In the genomic region with DNA sequence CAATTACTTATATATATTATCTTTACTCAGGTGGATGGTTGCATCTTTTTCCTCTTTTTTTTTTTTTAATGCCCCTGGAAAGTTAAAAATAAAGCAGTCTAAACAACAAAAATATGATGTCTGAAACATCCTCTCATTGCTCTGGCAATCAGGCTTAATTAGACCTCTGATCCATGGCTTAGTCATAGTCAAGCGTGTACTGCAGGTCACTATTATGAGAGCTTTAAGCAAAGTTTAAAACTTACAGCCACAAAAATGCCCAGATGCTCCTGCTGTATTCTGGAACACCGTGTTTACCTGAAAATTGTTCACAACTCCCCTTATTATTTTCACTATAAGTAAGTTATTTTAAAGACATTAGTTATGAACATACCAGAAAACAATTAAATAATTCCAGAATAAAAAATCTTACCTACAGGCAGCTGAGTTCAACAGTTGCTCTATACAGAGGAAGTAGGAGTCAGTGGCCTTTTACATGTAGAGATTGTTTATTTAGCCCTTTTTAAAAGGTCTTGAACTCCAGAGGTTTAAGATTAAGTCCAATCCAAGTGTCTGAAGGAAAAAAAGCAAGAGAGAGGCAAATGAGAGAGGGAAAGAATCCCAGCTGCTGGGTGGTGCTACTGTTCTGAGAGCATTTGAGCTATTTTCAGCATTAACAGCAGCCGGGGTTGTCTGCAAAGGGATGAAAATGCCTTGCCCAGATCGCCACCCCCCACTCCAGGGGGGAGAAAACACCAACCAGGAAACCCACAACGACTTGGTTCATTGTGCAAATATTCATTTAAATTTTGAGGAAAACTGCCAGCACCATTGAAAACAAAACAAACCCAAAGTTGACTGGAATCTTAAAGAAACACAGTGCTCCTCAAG, we compare ENCODE assay signal across 11 cellular contexts. TPM values are rescaled to one million over a fixed set of nuclear protein-coding genes. Genes with fewer than 3 reads are reported as not detected.
DNase-seq lines count a peak whose midpoint lies in the region; ATAC-seq, FAIRE-seq and TF ChIP-seq lines count a peak whose summit lies in the region.
"Had no signal": no experiment of that assay in that cellular context is flagged by ENCODE, and none has a peak within 500 bp of the region (broad histone marks: within the 10 kb centered on the region; RNA-seq: fewer than 3 reads in every experiment).

No MANE protein-coding gene starts in this region.

- peaks cover 37% of the 10 kb centered on the region for H3K4me1 ChIP-seq in iPS-15b (ENCODE audit: control insufficient read depth, insufficient read depth, low read length)
- peaks cover 0 to 42% (median 25%) of the 10 kb centered on the region in 4 donors for H3K4me1 ChIP-seq in sigmoid colon

- H3K27ac Mint-ChIP-seq in brain: peak overlapping the region in 3 of 5 experiments; percentile 29 to 71 (median 59)
- H3K27ac Mint-ChIP-seq: activated T-cell treated with anti-CD3 and anti-CD28 coated beads, Interleukin-2, amount 50 U/mL, for 72 hours had no signal

- peak overlapping the region in 4 of 5 experiments; percentile 3 to 75 (median 40) for H3K4me3 Mint-ChIP-seq in brain
- H3K4me3 Mint-ChIP-seq: activated T-cell treated with anti-CD3 and anti-CD28 coated beads, Interleukin-2, amount 50 U/mL, for 72 hours had no signal

- intact Hi-C loops in sigmoid colon (cut with DNase I): no loop called here

- no peak for TF ChIP-seq POLR2A in sigmoid colon (IDR thresholded peaks at IDR 0.05)
- no peak for TF ChIP-seq POLR2A in H54 (IDR thresholded peaks at IDR 0.05; ENCODE audit: low read depth, low read length)

- H3K36me3 ChIP-seq in iPS-15b (ENCODE audit: control insufficient read depth, insufficient read depth, low read length) (no peaks in the 10 kb centered on the region), sigmoid colon (no peaks in the 10 kb centered on the region)
- H3K36me3 ChIP-seq: ovary had no signal

- peaks cover 3% of the 10 kb centered on the region for H3K27me3 Mint-ChIP-seq in brain

- DNase-seq in GM04503 (ENCODE audit: low read depth) (peak; percentile 78), sigmoid colon (no peak), H54 (ENCODE audit: insufficient read length, low spot score) (no peak), iPS-NIHi11 (ENCODE audit: low spot score) (no peak)
- DNase-seq: activated T-cell treated with anti-CD3 and anti-CD28 coated beads, Interleukin-2, amount 50 U/mL, for 72 hours; NCI-H69 had no signal

- no peaks in the 10 kb centered on the region for H3K27me3 ChIP-seq in iPS-15b (ENCODE audit: control insufficient read depth, insufficient read depth, low read length)
- no peaks in the 10 kb centered on the region for H3K27me3 ChIP-seq in sigmoid colon
- H3K27me3 ChIP-seq: ovary had no signal

- peak overlapping the region; percentile 74 to 87 (median 79) for H3K27ac ChIP-seq in sigmoid colon
- H3K27ac ChIP-seq: ovary had no signal

- ATAC-seq in GM21737 (IDR thresholded peaks at IDR 0.05; ENCODE audit: unreplicated experiment): no peak
- no peak for ATAC-seq in GM19452 (IDR thresholded peaks at IDR 0.05; ENCODE audit: unreplicated experiment)
- ATAC-seq: activated T-cell treated with anti-CD3 and anti-CD28 coated beads, Interleukin-2, amount 50 U/mL, for 72 hours had no signal

- peak overlapping the region; percentile 23 for H3K4me3 ChIP-seq in iPS-15b (ENCODE audit: low read depth, low read length)
- H3K4me3 ChIP-seq in sigmoid colon: peak overlapping the region; percentile 25 to 42 (median 34)
- H3K4me3 ChIP-seq: ovary had no signal

- no peak overlapping the region for H3K9ac ChIP-seq in iPS-15b (ENCODE audit: low read depth, low read length)

- no peak for TF ChIP-seq EP300 in sigmoid colon (IDR thresholded peaks at IDR 0.05)

- H3K36me3 Mint-ChIP-seq in brain: peaks cover 31% of the 10 kb centered on the region

- H3K4me1 Mint-ChIP-seq in brain: peaks cover 51% of the 10 kb centered on the region

- H3K9me3 ChIP-seq in iPS-15b (ENCODE audit: control insufficient read depth, insufficient read depth, low read length) (no peaks in the 10 kb centered on the region), sigmoid colon (peaks cover 0 to 2% (median 0%) of the 10 kb centered on the region in 4 donors)
- H3K9me3 ChIP-seq: ovary had no signal

- TF ChIP-seq CTCF in brain (conservative IDR thresholded peaks at IDR 0.05) (no peak), sigmoid colon (IDR thresholded peaks at IDR 0.05) (no peak)

- WGBS in sigmoid colon, 2 donors: 5 to 18% methylated on average over 5 of the region's 5 CpGs

- H3K9me3 Mint-ChIP-seq in brain: peaks cover 4 to 11% (median 6%) of the 10 kb centered on the region in 5 experiments
- H3K9me3 Mint-ChIP-seq: activated T-cell treated with anti-CD3 and anti-CD28 coated beads, Interleukin-2, amount 50 U/mL, for 72 hours had no signal

- FAIRE-seq in H54 (lab: Jason Lieb, UNC): no peak

RNA-seq across cellular contexts. Expression of a gene that starts 36.9 kb away (rescaled TPM):
- polyA plus RNA-seq in brain (ENCODE audit: insufficient read depth, low read depth, low replicate concordance) (7.2 TPM), sigmoid colon (10 to 100 TPM in 2 of 3 donors, 1 to 10 TPM in 1; 7.9 to 26.9 (median 15.6) TPM)
- 1,000 to 10,000 TPM in 1 of 4 donors, 100 to 1,000 TPM in 3; 849 to 1,032 (median 869) TPM for total RNA-seq in sigmoid colon
